ENCODE assay signal across 16 cellular contexts in genomic region chr9:37620386-37620785, GRCh38. TPM values are rescaled to one million over a fixed set of nuclear protein-coding genes. Genes with fewer than 3 reads are reported as not detected.
A peak's percentile ranks its signal among the peaks of the same experiment; 100 is the strongest.
DNase-seq lines count a peak whose midpoint lies in the region; ATAC-seq and TF ChIP-seq lines count a peak whose summit lies in the region.
"Had no signal": no experiment of that assay in that cellular context is flagged by ENCODE, and none has a peak within 500 bp of the region (broad histone marks: within the 10 kb centered on the region; RNA-seq: fewer than 3 reads in every experiment).

No MANE protein-coding gene starts in this region.

- peak overlapping the region; percentile 41 for H3K4me3 ChIP-seq in SJCRH30
- no peak overlapping the region for H3K4me3 ChIP-seq in WERI-Rb-1 (ENCODE audit: low read depth, low read length)

- peak overlapping the region; percentile 85 for H3K27ac ChIP-seq in SJCRH30
- no peak overlapping the region for H3K27ac ChIP-seq in WERI-Rb-1
- H3K27ac ChIP-seq: C4-2B, HL-60 had no signal

- peak overlapping the region; percentile 65 to 96 (median 91) for H3K27ac Mint-ChIP-seq in nephron
- H3K27ac Mint-ChIP-seq: CD4-positive, alpha-beta T cell had no signal

- DNase-seq in NCI-H2171 treated with DMSO at 0.1 percent for 48 hours (lab: John Stamatoyannopoulos, UW), result peak; percentile 36
- DNase-seq in NCI-H2171 (lab: John Stamatoyannopoulos, UW), result no peak
- peak in 1 of 2 experiments; percentile 67 for DNase-seq in SJCRH30
- DNase-seq in AG08395 (ENCODE audit: low spot score), result no peak
- no peak for DNase-seq in WERI-Rb-1
- DNase-seq: Caco-2; CD4-positive, alpha-beta T cell; GOT3; H7; HFFc6 had no signal

- no peaks in the 10 kb centered on the region for H3K9me3 ChIP-seq in SJCRH30 (replicated peaks)
- H3K9me3 ChIP-seq in WERI-Rb-1 (ENCODE audit: severe bottlenecking), result no peaks in the 10 kb centered on the region
- H3K9me3 ChIP-seq: Caco-2 had no signal

- no peak for ATAC-seq in GM21723 (IDR thresholded peaks at IDR 0.05; ENCODE audit: unreplicated experiment)
- ATAC-seq: HCT116 had no signal

- H3K36me3 ChIP-seq in SJCRH30, result no peaks in the 10 kb centered on the region
- no peaks in the 10 kb centered on the region for H3K36me3 ChIP-seq in WERI-Rb-1

- peaks cover 68% of the 10 kb centered on the region for H3K4me1 Mint-ChIP-seq in nephron

- H3K36me3 Mint-ChIP-seq in nephron (ENCODE audit: low read depth), result no peaks in the 10 kb centered on the region

- H3K4me1 ChIP-seq in SJCRH30, result peaks cover 60% of the 10 kb centered on the region
- H3K4me1 ChIP-seq: Caco-2 had no signal

- no peaks in the 10 kb centered on the region for H3K27me3 ChIP-seq in SJCRH30
- no peaks in the 10 kb centered on the region for H3K27me3 ChIP-seq in WERI-Rb-1 (ENCODE audit: insufficient read depth, low read depth, severe bottlenecking)

- no peak overlapping the region for H3K4me3 Mint-ChIP-seq in nephron
- H3K4me3 Mint-ChIP-seq: CD4-positive, alpha-beta T cell; HFFc6 had no signal

- H3K9me3 Mint-ChIP-seq in nephron, result no peaks in the 10 kb centered on the region
- H3K9me3 Mint-ChIP-seq: CD4-positive, alpha-beta T cell; HFFc6 had no signal

- no peaks in the 10 kb centered on the region for H3K27me3 Mint-ChIP-seq in nephron (ENCODE audit: low read depth)

- TF ChIP-seq CTCF in nephron (IDR thresholded peaks at IDR 0.05; ENCODE audit: unreplicated experiment in 3 of 3), result no peak
- no peak for TF ChIP-seq CTCF in WERI-Rb-1 (IDR thresholded peaks at IDR 0.05; ENCODE audit: low read depth, low read length)

RNA-seq across cellular contexts. Expression of gene TOMM5, which starts 28.0 kb away (rescaled TPM):
- 396 and 418 TPM in 2 replicates for total RNA-seq in SJCRH30 (2014; rRNA removed; shearing (Covaris generic))

RNA-seq across cellular contexts. Expression of gene FRMPD1, which starts 30.4 kb away (rescaled TPM):
- 6.5 and 6.6 TPM in 2 replicates for total RNA-seq in SJCRH30 (2014; rRNA removed; shearing (Covaris generic))
- total RNA-seq: Caco-2; CD4-positive, alpha-beta T cell; HFFc6; HT1080 had no signal

RNA-seq across cellular contexts. Expression of gene FBXO10, which starts 44.2 kb away (rescaled TPM):
- total RNA-seq in SJCRH30 (2014; rRNA removed; shearing (Covaris generic)), result 31.3 and 32.2 TPM in 2 replicates
